8 cellular contexts compared by ENCODE assay signal in the genomic region with DNA sequence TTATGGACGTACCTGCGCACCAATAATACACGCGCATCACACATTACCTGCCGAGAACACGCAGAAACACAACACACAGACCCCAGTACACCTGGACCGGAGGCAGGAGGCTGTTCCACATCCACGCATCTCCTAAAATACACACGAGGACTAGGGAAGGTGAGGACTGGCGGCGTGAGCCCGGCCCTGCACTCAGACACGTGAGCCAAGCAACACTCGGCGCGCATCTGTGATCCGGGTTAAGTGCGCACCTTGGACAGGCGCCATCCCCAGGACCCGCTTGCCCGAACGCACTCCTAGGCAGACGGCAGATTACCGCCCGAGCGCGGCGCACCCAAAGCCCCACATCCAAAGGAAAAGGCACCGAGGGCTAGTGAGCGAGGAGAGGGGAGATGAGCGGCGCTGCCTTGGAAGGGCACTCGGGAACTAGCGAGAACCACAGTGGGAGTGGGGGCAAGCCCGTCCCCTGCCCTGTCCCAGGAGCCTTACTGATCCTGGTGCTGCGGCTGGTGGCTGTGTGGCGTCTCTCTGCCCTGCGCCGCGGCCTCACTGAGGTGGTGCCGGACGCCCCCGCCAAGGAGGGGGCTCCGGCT.
DNase-seq lines count a peak whose midpoint lies in the region; ATAC-seq and TF ChIP-seq lines count a peak whose summit lies in the region.

No MANE protein-coding gene starts in this region.

- DNase-seq in HFF-Myc (ENCODE audit: extremely low read depth, low read depth) (no peak), NCI-H510A (lab: John Stamatoyannopoulos, UW) (peak; percentile 44), astrocyte of the hippocampus (ENCODE audit: low read depth, low spot score) (peak; percentile 49), skeletal muscle cell (ENCODE audit: low read depth) (no peak), NOMO-1 treated with DMSO at 0.1 percent for 48 hours (lab: John Stamatoyannopoulos, UW; ENCODE audit: unreplicated experiment) (no peak)

- H3K9me3 ChIP-seq in iPS-20b (ENCODE audit: insufficient read depth, low read depth, low read length): peaks cover 9% of the 10 kb centered on the region

- no peaks in the 10 kb centered on the region for H3K36me3 ChIP-seq in iPS-20b (ENCODE audit: insufficient read depth, low read depth, low read length)

- peaks cover 60% of the 10 kb centered on the region for H3K27me3 ChIP-seq in iPS-20b (ENCODE audit: insufficient read depth, low read length)

- ATAC-seq in HG03469 (IDR thresholded peaks at IDR 0.05; ENCODE audit: unreplicated experiment): no peak

- H3K4me3 ChIP-seq in GM08714 (ENCODE audit: low read length) (peak overlapping the region; percentile 36; the same call in 1 of the 2 replicates), HFF-Myc (replicated peaks; ENCODE audit: low read depth, low read length) (peak overlapping the region; percentile 48), iPS-20b (ENCODE audit: low read length) (peak overlapping the region; percentile 85), skeletal muscle cell (ENCODE audit: low read depth, low read length) (peak overlapping the region; percentile 57)

- peaks cover 2% of the 10 kb centered on the region; the same call in 1 of the 2 replicates for H3K4me1 ChIP-seq in iPS-20b (ENCODE audit: insufficient read depth, low read length)

- peak overlapping the region; percentile 61; the same call in 1 of the 2 replicates for H3K9ac ChIP-seq in iPS-20b (ENCODE audit: low read depth, low read length)

- H3K27ac ChIP-seq in iPS-20b (ENCODE audit: low read length): no peak overlapping the region

- TF ChIP-seq CTCF in HFF-Myc (IDR thresholded peaks at IDR 0.05; ENCODE audit: low read depth, low read length, missing control alignments): no peak

Comparison
In these comparisons a context has a peak if more than half of its experiments do, and no peak if none do; other contexts are left out.
1. DNase-seq: peak in NCI-H510A (single experiment) and astrocyte of the hippocampus (single experiment); none in HFF-Myc (single experiment), skeletal muscle cell (single experiment) and NOMO-1 treated with DMSO at 0.1 percent for 48 hours (single experiment).
2. Peak in every context shown above with its lines, with median percentiles within 50 percentile points of each other: H3K4me3 ChIP-seq.